Comparison of ENCODE assay signal across 19 cellular contexts in genomic region chr16:10130482-10130996, GRCh38. TPM values are rescaled to one million over a fixed set of nuclear protein-coding genes. Genes with fewer than 3 reads are reported as not detected.
A peak's percentile ranks its signal among the peaks of the same experiment; 100 is the strongest.
DNase-seq lines count a peak whose midpoint lies in the region; TF ChIP-seq lines count a peak whose summit lies in the region.
"Had no signal": no experiment of that assay in that cellular context is flagged by ENCODE, and none has a peak within 500 bp of the region (broad histone marks: within the 10 kb centered on the region; RNA-seq: fewer than 3 reads in every experiment).

No MANE protein-coding gene starts in this region.

- H2BK5ac ChIP-seq in mesenchymal stem cell (ENCODE audit: low read depth, low read length, poor library complexity, severe bottlenecking) (no peak overlapping the region), trophoblast cell (ENCODE audit: low read depth, low read length, poor library complexity) (no peak overlapping the region)

- no peak overlapping the region for H3K23ac ChIP-seq in mesenchymal stem cell (ENCODE audit: low read length in 2 of 2)
- H3K23ac ChIP-seq in trophoblast cell (ENCODE audit: low read length) = no peak overlapping the region

- no peaks in the 10 kb centered on the region for H3K36me3 ChIP-seq in esophagus muscularis mucosa
- no peaks in the 10 kb centered on the region for H3K36me3 ChIP-seq in mesenchymal stem cell (ENCODE audit: control insufficient read depth in 1 of 2, insufficient read depth in 2 of 2, low read depth in 1 of 2, low read length in 2 of 2)
- H3K36me3 ChIP-seq in tibial artery = no peaks in the 10 kb centered on the region
- H3K36me3 ChIP-seq in trophoblast cell (ENCODE audit: control insufficient read depth in 1 of 2, insufficient read depth in 2 of 2, low read length in 2 of 2) = no peaks in the 10 kb centered on the region
- H3K36me3 ChIP-seq: BE2C, SJSA1 had no signal

- H2AFZ ChIP-seq in mesenchymal stem cell (ENCODE audit: low read depth, low read length) = no peak overlapping the region
- H2AFZ ChIP-seq in trophoblast cell (ENCODE audit: insufficient read depth, low read length, poor library complexity) = no peak overlapping the region
- H2AFZ ChIP-seq: GM23338 had no signal

- intact Hi-C loops in esophagus muscularis mucosa (cut with DNase I) = no loop called here
- intact Hi-C loops in tibial artery (cut with DNase I; ENCODE audit: low total_unique reads) = no loop called here

- H2BK12ac ChIP-seq in mesenchymal stem cell (ENCODE audit: low read length in 2 of 2) (no peak overlapping the region), trophoblast cell (ENCODE audit: low read length) (no peak overlapping the region)

- H3K27ac ChIP-seq in angular gyrus (ENCODE audit: low read depth, low read length) (peak overlapping the region; percentile 42), esophagus muscularis mucosa (replicated peaks in 1 of 4) (peak overlapping the region; percentile 59 to 82 (median 61)), mesenchymal stem cell (ENCODE audit: low read length, poor library complexity, severe bottlenecking) (no peak overlapping the region), tibial artery (peak overlapping the region; percentile 63 to 64), trophoblast cell (ENCODE audit: low read depth, low read length) (no peak overlapping the region)
- H3K27ac ChIP-seq: HL-60, SJSA1 had no signal

- TF ChIP-seq EP300 in esophagus muscularis mucosa (IDR thresholded peaks at IDR 0.05) = no peak

- H3K14ac ChIP-seq in mesenchymal stem cell (ENCODE audit: low read length in 2 of 2) (no peak overlapping the region), trophoblast cell (ENCODE audit: low read length) (no peak overlapping the region)

- H3K9me3 ChIP-seq in esophagus muscularis mucosa = peaks cover 0 to 3% (median 0%) of the 10 kb centered on the region in 4 donors
- H3K9me3 ChIP-seq in mesenchymal stem cell (ENCODE audit: control insufficient read depth, low read length) = no peaks in the 10 kb centered on the region
- no peaks in the 10 kb centered on the region for H3K9me3 ChIP-seq in tibial artery
- H3K9me3 ChIP-seq in trophoblast cell (ENCODE audit: insufficient read depth, low read depth, low read length) = no peaks in the 10 kb centered on the region
- H3K9me3 ChIP-seq: BE2C, SJSA1 had no signal

- H2BK15ac ChIP-seq in mesenchymal stem cell (ENCODE audit: low read depth, poor library complexity, severe bottlenecking) = no peak overlapping the region

- H3K18ac ChIP-seq in mesenchymal stem cell (ENCODE audit: low read depth in 1 of 2, low read length in 2 of 2) (no peak overlapping the region), trophoblast cell (ENCODE audit: low read length) (no peak overlapping the region)

- H4K8ac ChIP-seq in mesenchymal stem cell (ENCODE audit: low read length) (no peak overlapping the region), trophoblast cell (ENCODE audit: low read depth, low read length) (no peak overlapping the region)

- H3K9ac ChIP-seq in mesenchymal stem cell (ENCODE audit: low read length) = peak overlapping the region; percentile 31
- H3K9ac ChIP-seq in trophoblast cell (ENCODE audit: low read length) = no peak overlapping the region

- H3K4me2 ChIP-seq in mesenchymal stem cell (ENCODE audit: low read length, poor library complexity, severe bottlenecking) (no peak overlapping the region), trophoblast cell (ENCODE audit: low read length) (no peak overlapping the region)
- H3K4me2 ChIP-seq: GM23338 had no signal

- H3K79me1 ChIP-seq in mesenchymal stem cell (replicated peaks; ENCODE audit: low read length, poor library complexity, severe bottlenecking) = no peaks in the 10 kb centered on the region
- no peaks in the 10 kb centered on the region for H3K79me1 ChIP-seq in trophoblast cell (ENCODE audit: low read length)

- H4K91ac ChIP-seq in mesenchymal stem cell (ENCODE audit: low read length) (no peak overlapping the region), trophoblast cell (ENCODE audit: low read depth, low read length) (no peak overlapping the region)

- TF ChIP-seq CTCF in esophagus muscularis mucosa (IDR thresholded peaks at IDR 0.05) (no peak), tibial artery (IDR thresholded peaks at IDR 0.05) (no peak)

- no peak overlapping the region for H2AK5ac ChIP-seq in mesenchymal stem cell (ENCODE audit: low read length, severe bottlenecking)
- H2AK5ac ChIP-seq in trophoblast cell (ENCODE audit: low read length) = no peak overlapping the region

- DNase-seq in esophagus muscularis mucosa (ENCODE audit: extremely low spot score) (no peak), mesenchymal stem cell (no peak), tibial artery (no peak), LoVo (ENCODE audit: low spot score) (no peak), trophoblast cell (no peak)
- DNase-seq in activated CD8-positive, alpha-beta memory T cell treated with anti-CD3 and anti-CD28 coated beads, Interleukin-2, amount 50 U/mL, for 4 hours = no peak
- DNase-seq: BE2C; CD4-positive, alpha-beta T cell; NCI-H1436 treated with DMSO at 0.1 percent for 48 hours; NCI-H2029 treated with DMSO at 0.1 percent for 48 hours; NCI-H510A; NCI-H82; PC-3 had no signal

- H2BK120ac ChIP-seq in mesenchymal stem cell (ENCODE audit: low read depth, low read length) (no peak overlapping the region), trophoblast cell (ENCODE audit: insufficient read depth, low read length, poor library complexity) (no peak overlapping the region)

- H3K4me3 ChIP-seq in esophagus muscularis mucosa (no peak overlapping the region), mesenchymal stem cell (ENCODE audit: insufficient read depth in 1 of 2, low read depth in 1 of 2, low read length in 2 of 2) (no peak overlapping the region), tibial artery (peak overlapping the region in 1 of 2 donors; percentile 2), trophoblast cell (ENCODE audit: low read depth, low read length) (no peak overlapping the region)
- H3K4me3 ChIP-seq: GM12878, GM23338, SJSA1 had no signal

- TF ChIP-seq POLR2A in esophagus muscularis mucosa (IDR thresholded peaks at IDR 0.05; ENCODE audit: low read depth) = no peak

- H3K79me2 ChIP-seq in trophoblast cell (ENCODE audit: control insufficient read depth, insufficient read depth, low read length, poor library complexity) = no peaks in the 10 kb centered on the region

- H4K12ac ChIP-seq in trophoblast cell (ENCODE audit: low read depth, low read length) = no peak overlapping the region

- H3K27me3 ChIP-seq in esophagus muscularis mucosa (no peaks in the 10 kb centered on the region), mesenchymal stem cell (ENCODE audit: control insufficient read depth in 1 of 2, insufficient read depth in 1 of 2, low read length in 2 of 2) (no peaks in the 10 kb centered on the region), tibial artery (no peaks in the 10 kb centered on the region), trophoblast cell (ENCODE audit: insufficient read depth, low read length) (no peaks in the 10 kb centered on the region)
- H3K27me3 ChIP-seq: BE2C, SJSA1 had no signal

- 45% methylated on average over 4 of the region's 4 CpGs for WGBS in esophagus muscularis mucosa
- 53% methylated on average over 1 of the region's 4 CpGs for WGBS in mesenchymal stem cell
- no CpG with 5 or more reads among the region's 4 CpGs for WGBS in trophoblast cell (ENCODE audit: extremely low coverage, insufficient coverage, insufficient read length)

- H3K4ac ChIP-seq in mesenchymal stem cell (ENCODE audit: low read depth in 1 of 2, low read length in 2 of 2) = no peak overlapping the region
- no peak overlapping the region for H3K4ac ChIP-seq in trophoblast cell (ENCODE audit: low read depth, low read length)

- H3K4me1 ChIP-seq in esophagus muscularis mucosa = peaks cover 5 to 45% (median 37%) of the 10 kb centered on the region in 4 donors
- H3K4me1 ChIP-seq in mesenchymal stem cell (ENCODE audit: control insufficient read depth, insufficient read depth, low read depth, low read length) = no peaks in the 10 kb centered on the region
- peaks cover 0 to 44% (median 29%) of the 10 kb centered on the region in 4 donors for H3K4me1 ChIP-seq in tibial artery
- H3K4me1 ChIP-seq in trophoblast cell (ENCODE audit: control insufficient read depth in 1 of 2, insufficient read depth in 2 of 2, low read length in 2 of 2) = no peaks in the 10 kb centered on the region
- H3K4me1 ChIP-seq: BE2C, SJSA1 had no signal

RNA-seq across cellular contexts. Expression of gene GRIN2A, which starts 51.7 kb away (rescaled TPM):
- 1 to 10 TPM in 2 of 4 donors, under 1 TPM in 2; 0.32 to 3.6 (median 2.0) TPM for total RNA-seq in esophagus muscularis mucosa
- 0.84 TPM for polyA plus RNA-seq in mesenchymal stem cell (2013, experiment 1 of 2)
- 0.79 TPM for polyA plus RNA-seq in mesenchymal stem cell (2013, experiment 2 of 2)
- polyA plus RNA-seq in trophoblast cell (2013) = 0.06 and 0.12 TPM in 2 replicates
- total RNA-seq: CD4-positive, alpha-beta T cell; SJSA1 had no signal
- polyA plus RNA-seq: AG04450 had no signal

Comparison
In these comparisons a context has a peak if more than half of its experiments do, and no peak if none do; other contexts are left out.
1. H3K27ac ChIP-seq: peak in angular gyrus (single experiment), esophagus muscularis mucosa (4 of 4) and tibial artery (2 of 2); none in mesenchymal stem cell (single experiment) and trophoblast cell (single experiment).